14 cellular contexts compared by ENCODE assay signal in genomic region chr11:104700609-104701008, GRCh38.
A peak's percentile ranks its signal among the peaks of the same experiment; 100 is the strongest.
DNase-seq lines count a peak whose midpoint lies in the region; ATAC-seq and TF ChIP-seq lines count a peak whose summit lies in the region.
"Had no signal": no experiment of that assay in that cellular context is flagged by ENCODE, and none has a peak within 500 bp of the region (broad histone marks: within the 10 kb centered on the region; RNA-seq: fewer than 3 reads in every experiment).

No MANE protein-coding gene starts in this region.

- peaks cover 0 to 5% of the 10 kb centered on the region in 2 donors for H3K36me3 Mint-ChIP-seq in CD4-positive, alpha-beta memory T cell
- H3K36me3 Mint-ChIP-seq in naive thymus-derived CD8-positive, alpha-beta T cell: no peaks in the 10 kb centered on the region
- H3K36me3 Mint-ChIP-seq: stimulated activated memory B cell treated with anti-CD40 and anti-IgM and Interleukin-4, amounts not matched to agents 10 μg/mL and 1 μg/mL and 100 μg/mL, for 72 hours had no signal

- peak; percentile 16 to 43 (median 33) for DNase-seq in CD4-positive, alpha-beta memory T cell
- DNase-seq in LHCN-M2 (ENCODE audit: low read depth) (peak; percentile 68), brain microvascular endothelial cell (peak; percentile 62), NCI-H82 (lab: John Stamatoyannopoulos, UW) (no peak), testis (no peak)
- DNase-seq in naive thymus-derived CD8-positive, alpha-beta T cell: peak in 3 of 10 donors; percentile 21 to 44 (median 37)
- no peak for DNase-seq in stimulated activated CD4-positive, alpha-beta T cell treated with anti-CD3 and anti-CD28 coated beads, Interleukin-4, amount 100 ng/mL, for 4 hours
- DNase-seq: amygdala, WERI-Rb-1 had no signal

- in situ Hi-C loops in brain microvascular endothelial cell (cut with HindIII; ENCODE audit: low pct_ligation_motif_present, low sequenced_read_pairs): no loop called here

- peaks cover 0 to 2% (median 0%) of the 10 kb centered on the region in 8 donors for H3K9me3 Mint-ChIP-seq in CD4-positive, alpha-beta memory T cell
- H3K9me3 Mint-ChIP-seq in naive thymus-derived CD8-positive, alpha-beta T cell: peaks cover 0 to 2% (median 0%) of the 10 kb centered on the region in 9 donors
- H3K9me3 Mint-ChIP-seq: stimulated activated memory B cell treated with anti-CD40 and anti-IgM and Interleukin-4, amounts not matched to agents 10 μg/mL and 1 μg/mL and 100 μg/mL, for 72 hours had no signal

- no peaks in the 10 kb centered on the region for H3K9me3 ChIP-seq in CD4-positive, alpha-beta memory T cell (ENCODE audit: control insufficient read depth in 1 of 2, low read length in 2 of 2)
- H3K9me3 ChIP-seq in testis: no peaks in the 10 kb centered on the region

- intact Hi-C loops in CD4-positive, alpha-beta memory T cell (cut with micrococcal nuclease): loop anchor here (5.0 to 10.0 kb wide), 2 partner anchors 344 to 1377 kb away; partner anchors contain the start of genes AASDHPPT, CARD16 and KBTBD3
- intact Hi-C loops in testis (cut with DNase I; ENCODE audit: low total_unique reads): no loop called here

- no peaks in the 10 kb centered on the region for H3K36me3 ChIP-seq in CD4-positive, alpha-beta memory T cell (ENCODE audit: insufficient read depth, low read length)
- H3K36me3 ChIP-seq in brain microvascular endothelial cell (replicated peaks) (no peaks in the 10 kb centered on the region), testis (ENCODE audit: low read depth, missing control alignments) (no peaks in the 10 kb centered on the region)
- H3K36me3 ChIP-seq: WERI-Rb-1 had no signal

- H3K4me3 Mint-ChIP-seq in CD4-positive, alpha-beta memory T cell: peak overlapping the region in 6 of 8 donors; percentile 16 to 70 (median 50)
- peak overlapping the region in 6 of 10 donors; percentile 17 to 45 (median 32) for H3K4me3 Mint-ChIP-seq in naive thymus-derived CD8-positive, alpha-beta T cell
- H3K4me3 Mint-ChIP-seq: stimulated activated memory B cell treated with anti-CD40 and anti-IgM and Interleukin-4, amounts not matched to agents 10 μg/mL and 1 μg/mL and 100 μg/mL, for 72 hours had no signal

- POLR2A ChIA-PET in CD4-positive, alpha-beta memory T cell (lab: Charles Lee; ENCODE audit: partially characterized antibody): no interaction called here
- POLR2A ChIA-PET in naive thymus-derived CD8-positive, alpha-beta T cell (lab: Charles Lee): no interaction called here

- H3K4me3 ChIP-seq in CD4-positive, alpha-beta memory T cell (ENCODE audit: low read length in 2 of 2): no peak overlapping the region
- no peak overlapping the region for H3K4me3 ChIP-seq in brain microvascular endothelial cell (ENCODE audit: low read depth, low read length)
- no peak overlapping the region for H3K4me3 ChIP-seq in testis
- H3K4me3 ChIP-seq: lung had no signal

- ATAC-seq in naive thymus-derived CD8-positive, alpha-beta T cell: peak; percentile 63 to 69
- no peak for ATAC-seq in HG03095 (IDR thresholded peaks at IDR 0.05; ENCODE audit: unreplicated experiment)
- ATAC-seq: HCT116; Panc1; stimulated activated memory B cell treated with anti-CD40 and anti-IgM and Interleukin-4, amounts not matched to agents 10 μg/mL and 1 μg/mL and 100 μg/mL, for 72 hours had no signal

- no peaks in the 10 kb centered on the region for H3K27me3 Mint-ChIP-seq in CD4-positive, alpha-beta memory T cell
- no peaks in the 10 kb centered on the region for H3K27me3 Mint-ChIP-seq in naive thymus-derived CD8-positive, alpha-beta T cell
- H3K27me3 Mint-ChIP-seq: stimulated activated memory B cell treated with anti-CD40 and anti-IgM and Interleukin-4, amounts not matched to agents 10 μg/mL and 1 μg/mL and 100 μg/mL, for 72 hours had no signal

- no peak for TF ChIP-seq CTCF in brain microvascular endothelial cell (IDR thresholded peaks at IDR 0.05; ENCODE audit: low read depth, low read length, missing control alignments)
- TF ChIP-seq CTCF in testis (IDR thresholded peaks at IDR 0.05): no peak

- peaks cover 46% of the 10 kb centered on the region for H3K4me1 ChIP-seq in CD4-positive, alpha-beta memory T cell (ENCODE audit: insufficient read depth, low read length)
- H3K4me1 ChIP-seq in testis: no peaks in the 10 kb centered on the region

- H3K27ac ChIP-seq in CD4-positive, alpha-beta memory T cell (ENCODE audit: low read depth, low read length): no peak overlapping the region
- peak overlapping the region; percentile 7 for H3K27ac ChIP-seq in brain microvascular endothelial cell
- no peak overlapping the region for H3K27ac ChIP-seq in testis
- H3K27ac ChIP-seq: WERI-Rb-1 had no signal

- H3K27ac Mint-ChIP-seq in CD4-positive, alpha-beta memory T cell: peak overlapping the region; percentile 17 to 84 (median 64)
- peak overlapping the region in 3 of 10 donors; percentile 4 to 66 (median 31) for H3K27ac Mint-ChIP-seq in naive thymus-derived CD8-positive, alpha-beta T cell
- H3K27ac Mint-ChIP-seq: stimulated activated memory B cell treated with anti-CD40 and anti-IgM and Interleukin-4, amounts not matched to agents 10 μg/mL and 1 μg/mL and 100 μg/mL, for 72 hours had no signal

- CTCF ChIA-PET in CD4-positive, alpha-beta memory T cell (lab: Charles Lee; ENCODE audit: partially characterized antibody): interaction anchor here (0.8 to 1.7 kb wide), 3 partner anchors 90 to 250 kb away, joined by 3 to 4 read pairs (median 4); no protein-coding TSS in a partner anchor

- TF ChIP-seq POLR2A in testis (IDR thresholded peaks at IDR 0.05): no peak

- H3K27me3 ChIP-seq in CD4-positive, alpha-beta memory T cell (ENCODE audit: insufficient read depth, low read length): no peaks in the 10 kb centered on the region
- H3K27me3 ChIP-seq in brain microvascular endothelial cell (replicated peaks) (no peaks in the 10 kb centered on the region), testis (no peaks in the 10 kb centered on the region)

- H3K4me1 Mint-ChIP-seq in CD4-positive, alpha-beta memory T cell: peaks cover 29 to 35% (median 32%) of the 10 kb centered on the region in 4 donors
- peaks cover 18 to 28% (median 26%) of the 10 kb centered on the region in 4 donors for H3K4me1 Mint-ChIP-seq in naive thymus-derived CD8-positive, alpha-beta T cell

Comparison
In these comparisons a context has a peak if more than half of its experiments do, and no peak if none do; other contexts are left out.
1. DNase-seq: peak in CD4-positive, alpha-beta memory T cell (5 of 5), LHCN-M2 (single experiment) and brain microvascular endothelial cell (single experiment); none in stimulated activated CD4-positive, alpha-beta T cell treated with anti-CD3 and anti-CD28 coated beads, Interleukin-4, amount 100 ng/mL, for 4 hours (0 of 2), NCI-H82 (single experiment) and testis (single experiment).